Comparison of ENCODE assay signal across 9 cellular contexts in the genomic region with DNA sequence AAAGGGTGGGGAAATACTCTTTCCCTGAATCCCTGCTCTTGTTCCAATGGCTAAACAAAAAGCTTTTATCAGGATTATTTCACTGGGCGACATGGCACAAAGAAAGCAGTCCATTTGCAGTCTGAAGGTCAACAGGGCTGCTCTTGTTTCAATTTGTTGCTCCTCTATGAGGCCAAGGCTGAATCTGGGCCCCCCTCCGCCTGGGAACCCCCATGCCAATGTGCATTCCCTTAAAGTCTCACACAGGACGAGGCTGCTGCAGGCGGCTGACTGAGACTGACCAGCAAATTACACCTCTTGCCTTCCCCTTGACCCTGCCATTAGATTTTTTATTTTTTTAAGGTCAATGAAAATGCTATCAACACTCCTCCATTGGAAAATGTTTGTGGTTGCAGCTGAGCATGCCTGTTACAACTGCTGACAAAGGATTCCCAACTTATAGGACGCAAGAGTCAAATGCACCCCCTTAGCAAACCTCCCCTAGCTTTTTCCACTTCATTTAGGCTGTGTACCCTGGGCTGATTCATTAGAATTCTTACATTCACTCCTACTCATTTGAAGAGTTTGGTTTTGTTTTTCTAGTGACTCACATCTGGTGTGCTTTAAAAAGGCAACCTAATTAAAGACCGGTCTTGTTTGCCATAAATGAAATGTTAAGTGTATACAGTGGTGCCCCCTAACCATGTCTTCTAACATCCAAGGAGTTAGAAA.
A peak's percentile ranks its signal among the peaks of the same experiment; 100 is the strongest.
DNase-seq lines count a peak whose midpoint lies in the region; ATAC-seq and TF ChIP-seq lines count a peak whose summit lies in the region.
"Had no signal": no experiment of that assay in that cellular context is flagged by ENCODE, and none has a peak within 500 bp of the region (broad histone marks: within the 10 kb centered on the region; RNA-seq: fewer than 3 reads in every experiment).

No MANE protein-coding gene starts in this region.

- no peaks in the 10 kb centered on the region for H3K4me1 Mint-ChIP-seq in Caco-2 (ENCODE audit: low read depth, unreplicated experiment)
- H3K4me1 Mint-ChIP-seq: activated B cell treated with CpG ODN at 0.5 μM for 24 hours had no signal

- ATAC-seq in GM18868 (IDR thresholded peaks at IDR 0.05; ENCODE audit: unreplicated experiment) (peak; percentile 76), HG02938 (IDR thresholded peaks at IDR 0.05; ENCODE audit: unreplicated experiment) (no peak)

- POLR2A ChIA-PET in Caco-2 (lab: Charles Lee), result no interaction called here

- CTCF ChIA-PET in Caco-2 (lab: Charles Lee), result no interaction called here

- H3K4me1 ChIP-seq in adipocyte (ENCODE audit: control insufficient read depth, insufficient read depth, low read length) (peaks cover 13% of the 10 kb centered on the region), Caco-2 (no peaks in the 10 kb centered on the region)

- H3K4me3 ChIP-seq in adipocyte (ENCODE audit: low read length) (peak overlapping the region; percentile 3), Caco-2 (ENCODE audit: low read depth, low read length) (no peak overlapping the region), WERI-Rb-1 (ENCODE audit: low read depth, low read length) (no peak overlapping the region)

- H3K27ac ChIP-seq in WERI-Rb-1, result no peak overlapping the region

- H3K9me3 ChIP-seq in adipocyte (ENCODE audit: control insufficient read depth, low read length) (no peaks in the 10 kb centered on the region), Caco-2 (no peaks in the 10 kb centered on the region), WERI-Rb-1 (ENCODE audit: severe bottlenecking) (no peaks in the 10 kb centered on the region)

- no peak overlapping the region for H3K4me3 Mint-ChIP-seq in Caco-2 (ENCODE audit: unreplicated experiment)
- H3K4me3 Mint-ChIP-seq: activated B cell treated with CpG ODN at 0.5 μM for 24 hours had no signal

- TF ChIP-seq CTCF in AG09319 (IDR thresholded peaks at IDR 0.05; ENCODE audit: low read depth, low read length), result no peak
- TF ChIP-seq CTCF in Caco-2 (IDR thresholded peaks at IDR 0.05; ENCODE audit: insufficient read depth in 1 of 2, low read depth in 1 of 2, low read length in 1 of 2, severe bottlenecking in 1 of 2, unreplicated experiment in 1 of 2), result no peak
- no peak for TF ChIP-seq CTCF in WERI-Rb-1 (IDR thresholded peaks at IDR 0.05; ENCODE audit: low read depth, low read length)

- H3K36me3 ChIP-seq in adipocyte (ENCODE audit: control insufficient read depth, insufficient read depth, low read length, severe bottlenecking) (no peaks in the 10 kb centered on the region), Caco-2 (ENCODE audit: control insufficient read depth, insufficient read depth, low read length) (no peaks in the 10 kb centered on the region), WERI-Rb-1 (no peaks in the 10 kb centered on the region)

- H3K9ac ChIP-seq in adipocyte (ENCODE audit: low read length), result no peak overlapping the region

- H3K27me3 Mint-ChIP-seq in Caco-2 (ENCODE audit: insufficient read depth, unreplicated experiment), result no peaks in the 10 kb centered on the region
- H3K27me3 Mint-ChIP-seq: activated B cell treated with CpG ODN at 0.5 μM for 24 hours had no signal

- no TSS peak for BruUV-seq in Caco-2 (replicated peaks; lab: Mats Ljungman, UMichigan)

- H3K27me3 ChIP-seq in adipocyte (replicated peaks; ENCODE audit: control insufficient read depth, insufficient read depth, low read length) (no peaks in the 10 kb centered on the region), Caco-2 (replicated peaks; ENCODE audit: control insufficient read depth, insufficient read depth, low read length) (no peaks in the 10 kb centered on the region), WERI-Rb-1 (ENCODE audit: insufficient read depth, low read depth, severe bottlenecking) (no peaks in the 10 kb centered on the region)

- intact Hi-C loops in Caco-2 (cut with micrococcal nuclease; ENCODE audit: unreplicated experiment), result no loop called here

- peak; percentile 12 for DNase-seq in AG09319 (ENCODE audit: extremely low read depth, low read depth)
- peak; percentile 69 for DNase-seq in adipocyte (ENCODE audit: low read depth)
- peak; percentile 80 for DNase-seq in left kidney (ENCODE audit: low read depth, low spot score)
- no peak for DNase-seq in stimulated activated naive CD4-positive, alpha-beta T cell (lab: John Stamatoyannopoulos, UW)
- DNase-seq in Caco-2, result no peak
- DNase-seq in WERI-Rb-1, result no peak
- DNase-seq: activated B cell treated with CpG ODN at 0.5 μM for 24 hours had no signal

- no peaks in the 10 kb centered on the region for H3K36me3 Mint-ChIP-seq in Caco-2 (ENCODE audit: insufficient read depth, unreplicated experiment)

- H3K27ac Mint-ChIP-seq in Caco-2 (ENCODE audit: unreplicated experiment), result no peak overlapping the region
- H3K27ac Mint-ChIP-seq: activated B cell treated with CpG ODN at 0.5 μM for 24 hours had no signal

- no peaks in the 10 kb centered on the region for H3K9me3 Mint-ChIP-seq in Caco-2 (ENCODE audit: unreplicated experiment)

Comparison
In these comparisons a context has a peak if more than half of its experiments do, and no peak if none do; other contexts are left out.
1. DNase-seq: peak in AG09319 (single experiment), adipocyte (single experiment) and left kidney (single experiment); none in stimulated activated naive CD4-positive, alpha-beta T cell (0 of 6), Caco-2 (0 of 2) and WERI-Rb-1 (single experiment).